Comparison of ENCODE assay signal across 8 cellular contexts in the genomic region with DNA sequence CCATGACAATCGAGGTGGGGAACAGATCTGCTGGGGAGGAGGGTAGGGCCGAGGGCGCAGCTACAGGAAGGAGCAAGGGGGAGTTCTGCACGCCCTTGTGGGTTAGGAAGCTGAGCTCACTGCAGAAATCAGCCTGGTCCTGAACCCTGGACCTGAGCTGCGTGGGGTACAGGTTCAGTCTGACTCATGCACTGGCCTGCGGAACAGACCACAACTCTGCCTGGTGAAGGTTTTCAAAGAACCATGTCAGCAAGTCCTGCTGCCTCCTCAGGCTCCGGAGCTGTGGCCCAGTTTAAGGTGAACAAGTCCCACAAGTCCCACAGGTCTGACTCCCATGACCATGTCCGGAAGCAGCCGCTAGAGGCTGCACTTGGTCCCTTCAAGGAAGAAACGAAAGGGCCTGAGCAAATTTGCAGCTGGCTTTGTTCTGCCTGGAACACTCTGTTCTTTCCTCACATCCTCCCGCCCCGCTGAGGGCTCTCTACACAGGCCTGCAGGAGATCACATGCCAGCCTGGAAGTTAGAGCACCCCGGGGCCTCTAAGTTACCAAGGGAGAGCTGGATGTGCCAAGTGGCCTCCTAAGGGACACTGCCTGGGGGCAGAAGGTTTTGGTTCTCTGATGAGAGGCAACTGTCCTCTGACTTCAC. TPM values are rescaled to one million over a fixed set of nuclear protein-coding genes. Genes with fewer than 3 reads are reported as not detected.
DNase-seq lines count a peak whose midpoint lies in the region; ATAC-seq and TF ChIP-seq lines count a peak whose summit lies in the region.

No MANE protein-coding gene starts in this region.

- H3K27me3 Mint-ChIP-seq in Calu3 (ENCODE audit: unreplicated experiment), result no peaks in the 10 kb centered on the region
- H3K27me3 Mint-ChIP-seq in activated T-cell treated with anti-CD3 and anti-CD28 coated beads, Interleukin-2, amount 50 U/mL, for 72 hours (ENCODE audit: low read depth), result no peaks in the 10 kb centered on the region

- BruUV-seq in Calu3 (replicated peaks; lab: Mats Ljungman, UMichigan), result no TSS peak

- CTCF ChIA-PET in Calu3 (lab: Charles Lee), result interaction anchor here (0.5 to 3.9 kb wide), 21 partner anchors 9 to 367 kb away, joined by 3 to 85 read pairs (median 4); a partner anchor contains a TSS

- no peaks in the 10 kb centered on the region for H3K27me3 ChIP-seq in testis

- DNase-seq in Calu3 (peak; percentile 89), OCI-M1 (lab: John Stamatoyannopoulos, UW) (peak; percentile 86), fibroblast of pulmonary artery (ENCODE audit: low read depth) (peak; percentile 95), nucleus accumbens (lab: John Stamatoyannopoulos, UW) (peak in 41 of 56 donors; percentile 2 to 72 (median 21)), testis (peak; percentile 96)
- peak; percentile 80 to 84 for DNase-seq in activated T-cell treated with anti-CD3 and anti-CD28 coated beads, Interleukin-2, amount 50 U/mL, for 72 hours

- no peaks in the 10 kb centered on the region for H3K36me3 ChIP-seq in testis (ENCODE audit: low read depth, missing control alignments)

- H3K9me3 ChIP-seq in testis, result no peaks in the 10 kb centered on the region

- H3K9me3 Mint-ChIP-seq in Calu3 (ENCODE audit: low read depth, unreplicated experiment), result no peaks in the 10 kb centered on the region
- H3K9me3 Mint-ChIP-seq in activated T-cell treated with anti-CD3 and anti-CD28 coated beads, Interleukin-2, amount 50 U/mL, for 72 hours, result peaks cover 0 to 3% of the 10 kb centered on the region in 2 donors

- no peak overlapping the region for H3K4me3 ChIP-seq in fibroblast of pulmonary artery (replicated peaks; ENCODE audit: low read depth, low read length)
- H3K4me3 ChIP-seq in testis, result no peak overlapping the region

- intact Hi-C loops in Calu3 (cut with micrococcal nuclease; ENCODE audit: unreplicated experiment), result loop anchor here (1.0 to 10.0 kb wide), 4 partner anchors 39 to 254 kb away; no protein-coding TSS in a partner anchor
- intact Hi-C loops in testis (cut with DNase I; ENCODE audit: low total_unique reads), result no loop called here

- peak; percentile 72 for ATAC-seq in GM19455 (IDR thresholded peaks at IDR 0.05; ENCODE audit: unreplicated experiment)
- peak; percentile 62 for ATAC-seq in HG03575 (IDR thresholded peaks at IDR 0.05; ENCODE audit: extremely low read depth, insufficient number of reproducible peaks, low FRiP score, unreplicated experiment)
- ATAC-seq in activated T-cell treated with anti-CD3 and anti-CD28 coated beads, Interleukin-2, amount 50 U/mL, for 72 hours (replicated peaks in 1 of 2), result peak; percentile 89 to 92

- TF ChIP-seq CTCF in Calu3 (IDR thresholded peaks at IDR 0.05; ENCODE audit: unreplicated experiment) (peak; percentile 65), fibroblast of pulmonary artery (IDR thresholded peaks at IDR 0.05; ENCODE audit: low read length, missing control alignments) (peak; percentile 95), testis (IDR thresholded peaks at IDR 0.05) (peak; percentile 71 to 92 (median 75))

- TF ChIP-seq POLR2A in testis (IDR thresholded peaks at IDR 0.05), result no peak

- H3K4me1 Mint-ChIP-seq in Calu3 (ENCODE audit: low read depth, unreplicated experiment), result peaks cover 47% of the 10 kb centered on the region
- H3K4me1 Mint-ChIP-seq in activated T-cell treated with anti-CD3 and anti-CD28 coated beads, Interleukin-2, amount 50 U/mL, for 72 hours (ENCODE audit: low read depth), result peaks cover 58% of the 10 kb centered on the region

- H3K36me3 Mint-ChIP-seq in Calu3 (ENCODE audit: insufficient read depth, unreplicated experiment), result no peaks in the 10 kb centered on the region
- H3K36me3 Mint-ChIP-seq in activated T-cell treated with anti-CD3 and anti-CD28 coated beads, Interleukin-2, amount 50 U/mL, for 72 hours (ENCODE audit: insufficient read depth in 2 of 2), result peaks cover 0 to 4% of the 10 kb centered on the region in 2 donors

- peaks cover 18% of the 10 kb centered on the region for H3K4me1 ChIP-seq in testis

- peak overlapping the region; percentile 47 for H3K27ac Mint-ChIP-seq in Calu3 (ENCODE audit: unreplicated experiment)
- H3K27ac Mint-ChIP-seq in activated T-cell treated with anti-CD3 and anti-CD28 coated beads, Interleukin-2, amount 50 U/mL, for 72 hours, result peak overlapping the region; percentile 84

- peak overlapping the region; percentile 85 to 91 for H3K27ac ChIP-seq in testis

- H3K4me3 Mint-ChIP-seq in Calu3 (ENCODE audit: low read depth, unreplicated experiment), result peak overlapping the region; percentile 1
- peak overlapping the region; percentile 93 to 95 for H3K4me3 Mint-ChIP-seq in activated T-cell treated with anti-CD3 and anti-CD28 coated beads, Interleukin-2, amount 50 U/mL, for 72 hours

- WGBS in testis, 2 donors, result 21 to 34% methylated on average over 12 to 13 of the region's 13 CpGs

RNA-seq across cellular contexts. Expression of a gene that starts 49.3 kb away (rescaled TPM):
- total RNA-seq in Calu3 (2022) (145 and 169 TPM in 2 replicates), testis (100 to 1,000 TPM; 187 to 207 TPM)
- total RNA-seq in activated T-cell treated with anti-CD3 and anti-CD28 coated beads, Interleukin-2, amount 50 U/mL, for 72 hours, result 100 to 1,000 TPM; 134 to 185 TPM
- 79.5 TPM for polyA plus RNA-seq in testis (ENCODE audit: insufficient read depth, low read depth, low replicate concordance)

Comparison
In these comparisons a context has a peak if more than half of its experiments do, and no peak if none do; other contexts are left out.
1. DNase-seq: peak in every context shown above with its lines; median percentile 96 in testis; 95 in fibroblast of pulmonary artery; 89 in Calu3; 86 in OCI-M1; 82 in activated T-cell treated with anti-CD3 and anti-CD28 coated beads, Interleukin-2, amount 50 U/mL, for 72 hours; 21 in nucleus accumbens.